Comparison of ENCODE assay signal across 10 cellular contexts in the genomic region with DNA sequence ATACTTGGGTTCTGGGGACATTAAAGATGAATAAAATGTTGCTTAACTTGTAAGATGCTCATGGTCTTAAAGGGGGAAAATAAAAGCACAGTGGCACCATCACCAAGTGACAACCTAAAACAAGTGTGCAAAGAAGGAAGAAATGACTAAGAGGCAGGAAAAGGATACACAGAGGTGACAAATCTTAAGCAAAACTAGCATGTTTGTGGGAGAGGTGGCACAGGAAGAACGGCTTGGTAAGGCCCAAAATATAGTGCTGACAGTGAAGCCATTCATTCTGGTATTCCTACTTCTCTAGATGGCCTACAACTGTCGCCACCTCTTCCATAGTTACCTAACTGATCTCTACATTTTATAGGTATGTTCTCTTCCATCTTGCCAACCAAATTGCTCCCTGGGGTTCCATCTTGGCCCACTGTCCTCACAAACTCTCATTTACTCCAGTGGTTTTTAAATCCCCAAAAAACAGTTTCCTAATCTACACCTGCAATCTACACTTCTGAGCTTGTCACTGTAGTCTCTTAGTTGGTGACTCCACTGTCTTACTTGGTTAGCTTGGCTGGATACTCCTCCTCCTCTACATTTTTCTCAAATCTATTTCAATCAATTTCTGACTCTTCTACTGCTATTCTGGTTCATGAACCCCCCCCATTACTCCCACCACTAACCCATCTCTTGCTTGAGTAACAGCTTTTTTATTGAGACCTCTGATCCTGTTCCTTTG. TPM values are rescaled to one million over a fixed set of nuclear protein-coding genes. Genes with fewer than 3 reads are reported as not detected.
DNase-seq lines count a peak whose midpoint lies in the region; ATAC-seq and TF ChIP-seq lines count a peak whose summit lies in the region.
"Had no signal": no experiment of that assay in that cellular context is flagged by ENCODE, and none has a peak within 500 bp of the region (broad histone marks: within the 10 kb centered on the region; RNA-seq: fewer than 3 reads in every experiment).

No MANE protein-coding gene starts in this region.

- CTCF ChIA-PET in activated CD8-positive, alpha-beta T cell treated with anti-CD3 and anti-CD28 coated beads for 36 hours (lab: Charles Lee) = interaction anchor here (0.8 kb wide), 1 partner anchor 50 kb away, joined by 5 read pairs; no protein-coding TSS in a partner anchor

- H3K36me3 Mint-ChIP-seq in activated CD4-positive, alpha-beta T cell treated with anti-CD3 and anti-CD28 coated beads, Interleukin-2, amount 10 ng/mL, durations not matched to agents 24 days and 14 days (ENCODE audit: low read depth) = peaks cover 83% of the 10 kb centered on the region
- H3K36me3 Mint-ChIP-seq in activated CD8-positive, alpha-beta T cell treated with anti-CD3 and anti-CD28 coated beads for 36 hours (ENCODE audit: low read depth) = peaks cover 84% of the 10 kb centered on the region
- H3K36me3 Mint-ChIP-seq in natural killer cell treated with Interleukin-12 subunit alpha and Interleukin-12 subunit beta and Interleukin-15 and Interleukin-18, amount 100 ng/mL, for 72 hours = peaks cover 35% of the 10 kb centered on the region

- H3K27ac Mint-ChIP-seq in activated CD4-positive, alpha-beta T cell treated with anti-CD3 and anti-CD28 coated beads, Interleukin-2, amount 10 ng/mL, durations not matched to agents 24 days and 14 days = peak overlapping the region; percentile 89
- H3K27ac Mint-ChIP-seq in activated CD8-positive, alpha-beta T cell treated with anti-CD3 and anti-CD28 coated beads for 36 hours = peak overlapping the region; percentile 82
- H3K27ac Mint-ChIP-seq in natural killer cell treated with Interleukin-12 subunit alpha and Interleukin-12 subunit beta and Interleukin-15 and Interleukin-18, amount 100 ng/mL, for 72 hours = peak overlapping the region; percentile 90 to 93

- ATAC-seq in GM21717 (IDR thresholded peaks at IDR 0.05; ENCODE audit: unreplicated experiment) (peak; percentile 58), GM19035 (IDR thresholded peaks at IDR 0.05; ENCODE audit: unreplicated experiment) (no peak), HG02571 (IDR thresholded peaks at IDR 0.05; ENCODE audit: unreplicated experiment) (no peak), HG03108 (IDR thresholded peaks at IDR 0.05; ENCODE audit: unreplicated experiment) (no peak)
- ATAC-seq in activated CD8-positive, alpha-beta T cell treated with anti-CD3 and anti-CD28 coated beads for 36 hours = peak; percentile 86
- ATAC-seq in natural killer cell treated with Interleukin-12 subunit alpha and Interleukin-12 subunit beta and Interleukin-15 and Interleukin-18, amount 100 ng/mL, for 72 hours = peak; percentile 96 to 97
- ATAC-seq: left ventricle myocardium superior had no signal

- intact Hi-C loops in activated CD4-positive, alpha-beta T cell treated with anti-CD3 and anti-CD28 coated beads, Interleukin-2, amount 10 ng/mL, durations not matched to agents 24 days and 14 days (cut with micrococcal nuclease) = loop anchor here (1.0 to 2.0 kb wide), 2 partner anchors 19 to 73 kb away; partner anchors contain the start of gene NUP153
- intact Hi-C loops in activated CD8-positive, alpha-beta T cell treated with anti-CD3 and anti-CD28 coated beads for 36 hours (cut with micrococcal nuclease) = no loop called here

- H3K9me3 Mint-ChIP-seq in activated CD4-positive, alpha-beta T cell treated with anti-CD3 and anti-CD28 coated beads, Interleukin-2, amount 10 ng/mL, durations not matched to agents 24 days and 14 days = peaks cover 3% of the 10 kb centered on the region
- H3K9me3 Mint-ChIP-seq in activated CD8-positive, alpha-beta T cell treated with anti-CD3 and anti-CD28 coated beads for 36 hours = no peaks in the 10 kb centered on the region
- no peaks in the 10 kb centered on the region for H3K9me3 Mint-ChIP-seq in natural killer cell treated with Interleukin-12 subunit alpha and Interleukin-12 subunit beta and Interleukin-15 and Interleukin-18, amount 100 ng/mL, for 72 hours

- peak; percentile 72 for DNase-seq in activated CD4-positive, alpha-beta T cell treated with anti-CD3 and anti-CD28 coated beads, Interleukin-2, amount 10 ng/mL, durations not matched to agents 24 days and 14 days
- DNase-seq in activated CD4-positive, alpha-beta T cell treated with anti-CD3 and anti-CD28 coated beads, Interleukin-2, amount 50 U/mL, for 4 hours = no peak
- peak; percentile 45 for DNase-seq in activated CD8-positive, alpha-beta T cell treated with anti-CD3 and anti-CD28 coated beads for 36 hours
- peak; percentile 75 for DNase-seq in natural killer cell treated with Interleukin-12 subunit alpha and Interleukin-12 subunit beta and Interleukin-15 and Interleukin-18, amount 100 ng/mL, for 72 hours (ENCODE audit: low spot score)
- DNase-seq: left ventricle myocardium superior, occipital lobe had no signal

- H3K4me3 Mint-ChIP-seq in activated CD4-positive, alpha-beta T cell treated with anti-CD3 and anti-CD28 coated beads, Interleukin-2, amount 10 ng/mL, durations not matched to agents 24 days and 14 days = peak overlapping the region; percentile 42
- H3K4me3 Mint-ChIP-seq in activated CD8-positive, alpha-beta T cell treated with anti-CD3 and anti-CD28 coated beads for 36 hours = peak overlapping the region; percentile 3
- H3K4me3 Mint-ChIP-seq in natural killer cell treated with Interleukin-12 subunit alpha and Interleukin-12 subunit beta and Interleukin-15 and Interleukin-18, amount 100 ng/mL, for 72 hours = peak overlapping the region; percentile 70

- POLR2A ChIA-PET in activated CD8-positive, alpha-beta T cell treated with anti-CD3 and anti-CD28 coated beads for 36 hours (lab: Charles Lee) = interaction anchor here (0.8 to 1.8 kb wide), 2 partner anchors 21 to 67 kb away, joined by 4 read pairs; no protein-coding TSS in a partner anchor

- no peaks in the 10 kb centered on the region for H3K27me3 Mint-ChIP-seq in activated CD4-positive, alpha-beta T cell treated with anti-CD3 and anti-CD28 coated beads, Interleukin-2, amount 10 ng/mL, durations not matched to agents 24 days and 14 days
- H3K27me3 Mint-ChIP-seq in activated CD8-positive, alpha-beta T cell treated with anti-CD3 and anti-CD28 coated beads for 36 hours = no peaks in the 10 kb centered on the region
- H3K27me3 Mint-ChIP-seq in natural killer cell treated with Interleukin-12 subunit alpha and Interleukin-12 subunit beta and Interleukin-15 and Interleukin-18, amount 100 ng/mL, for 72 hours = no peaks in the 10 kb centered on the region

- peaks cover 43% of the 10 kb centered on the region for H3K4me1 Mint-ChIP-seq in activated CD4-positive, alpha-beta T cell treated with anti-CD3 and anti-CD28 coated beads, Interleukin-2, amount 10 ng/mL, durations not matched to agents 24 days and 14 days
- H3K4me1 Mint-ChIP-seq in activated CD8-positive, alpha-beta T cell treated with anti-CD3 and anti-CD28 coated beads for 36 hours (ENCODE audit: low read depth) = peaks cover 51% of the 10 kb centered on the region
- peaks cover 49 to 59% of the 10 kb centered on the region in 2 donors for H3K4me1 Mint-ChIP-seq in natural killer cell treated with Interleukin-12 subunit alpha and Interleukin-12 subunit beta and Interleukin-15 and Interleukin-18, amount 100 ng/mL, for 72 hours (ENCODE audit: low read depth in 2 of 2)

- no peak for TF ChIP-seq CTCF in activated CD8-positive, alpha-beta T cell treated with anti-CD3 and anti-CD28 coated beads for 36 hours (IDR thresholded peaks at IDR 0.05)

RNA-seq across cellular contexts. Expression of gene FAM8A1, which starts 33.5 kb away (rescaled TPM):
- 3.7 and 4.0 TPM in 2 replicates for total RNA-seq in activated CD4-positive, alpha-beta T cell treated with anti-CD3 and anti-CD28 coated beads, Interleukin-2, amount 10 ng/mL, durations not matched to agents 24 days and 14 days
- 1 to 10 TPM; 3.2 to 3.8 TPM for total RNA-seq in activated CD8-positive, alpha-beta T cell treated with anti-CD3 and anti-CD28 coated beads for 36 hours
- 1 to 10 TPM; 3.3 to 7.1 TPM for total RNA-seq in natural killer cell treated with Interleukin-12 subunit alpha and Interleukin-12 subunit beta and Interleukin-15 and Interleukin-18, amount 100 ng/mL, for 72 hours

Comparison
In these comparisons a context has a peak if more than half of its experiments do, and no peak if none do; other contexts are left out.
1. DNase-seq: peak in activated CD4-positive, alpha-beta T cell treated with anti-CD3 and anti-CD28 coated beads, Interleukin-2, amount 10 ng/mL, durations not matched to agents 24 days and 14 days (single experiment), activated CD8-positive, alpha-beta T cell treated with anti-CD3 and anti-CD28 coated beads for 36 hours (single experiment) and natural killer cell treated with Interleukin-12 subunit alpha and Interleukin-12 subunit beta and Interleukin-15 and Interleukin-18, amount 100 ng/mL, for 72 hours (single experiment); none in activated CD4-positive, alpha-beta T cell treated with anti-CD3 and anti-CD28 coated beads, Interleukin-2, amount 50 U/mL, for 4 hours (0 of 2).
2. H3K4me3 Mint-ChIP-seq: peak in every context shown above with its lines; median percentile 70 in natural killer cell treated with Interleukin-12 subunit alpha and Interleukin-12 subunit beta and Interleukin-15 and Interleukin-18, amount 100 ng/mL, for 72 hours; 42 in activated CD4-positive, alpha-beta T cell treated with anti-CD3 and anti-CD28 coated beads, Interleukin-2, amount 10 ng/mL, durations not matched to agents 24 days and 14 days; 3 in activated CD8-positive, alpha-beta T cell treated with anti-CD3 and anti-CD28 coated beads for 36 hours.
3. ATAC-seq: peak in GM21717 (single experiment), activated CD8-positive, alpha-beta T cell treated with anti-CD3 and anti-CD28 coated beads for 36 hours (single experiment) and natural killer cell treated with Interleukin-12 subunit alpha and Interleukin-12 subunit beta and Interleukin-15 and Interleukin-18, amount 100 ng/mL, for 72 hours (2 of 2); none in GM19035 (single experiment), HG02571 (single experiment) and HG03108 (single experiment).
4. Peak in every context shown above with its lines, with median percentiles within 50 percentile points of each other: H3K27ac Mint-ChIP-seq.